Comparison of ENCODE assay signal across 27 cellular contexts in the genomic region with DNA sequence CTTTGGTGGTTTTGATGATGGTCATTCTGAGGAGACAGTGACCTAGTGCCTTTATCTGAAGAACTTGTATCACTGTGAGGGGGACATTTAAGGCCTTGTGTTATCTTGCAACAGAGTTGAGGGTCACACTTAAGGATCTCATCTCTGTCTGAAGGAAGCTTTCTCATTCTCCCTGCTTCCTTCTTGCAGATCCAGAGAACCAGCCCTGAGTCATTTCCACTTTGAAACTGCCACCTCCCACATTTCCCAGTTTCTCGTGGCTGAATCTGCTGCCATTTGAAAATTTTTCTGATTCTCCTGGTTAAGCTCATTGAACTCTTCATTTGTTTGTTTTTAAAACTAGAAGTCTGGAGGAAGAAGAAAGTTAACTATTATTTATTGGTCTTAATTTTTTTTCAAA.
A peak's percentile ranks its signal among the peaks of the same experiment; 100 is the strongest.
DNase-seq lines count a peak whose midpoint lies in the region; ATAC-seq and TF ChIP-seq lines count a peak whose summit lies in the region.
"Had no signal": no experiment of that assay in that cellular context is flagged by ENCODE, and none has a peak within 500 bp of the region (broad histone marks: within the 10 kb centered on the region; RNA-seq: fewer than 3 reads in every experiment).

No MANE protein-coding gene starts in this region.

- H4K20me1 ChIP-seq in GM23248 (ENCODE audit: insufficient read depth), result no peaks in the 10 kb centered on the region
- H4K20me1 ChIP-seq: BLaER1 had no signal

- in situ Hi-C loops in GM23248 (cut with MboI), result no loop called here

- H3K36me3 ChIP-seq in GM23248 (ENCODE audit: low read depth) (no peaks in the 10 kb centered on the region), thoracic aorta (no peaks in the 10 kb centered on the region)
- H3K36me3 ChIP-seq: BLaER1, left lung, transverse colon had no signal

- peak overlapping the region; percentile 80 for H3K27ac ChIP-seq in GM23248
- peak overlapping the region; percentile 49 to 85 for H3K27ac ChIP-seq in thoracic aorta
- H3K27ac ChIP-seq: BLaER1, dorsolateral prefrontal cortex, epithelial cell of prostate, KMS-11, left lung, PC-9, transverse colon had no signal

- H2AFZ ChIP-seq in GM23248, result 0 out of 2 replicates have a peak overlapping the region, but pooled peaks have one; percentile 3
- H2AFZ ChIP-seq: PC-9 had no signal

- H3K9ac ChIP-seq in GM23248, result peak overlapping the region; percentile 37; the same call in 1 of the 2 replicates
- H3K9ac ChIP-seq: BLaER1, KMS-11 had no signal

- H3K9me3 ChIP-seq in GM23248 (ENCODE audit: low read depth), result no peaks in the 10 kb centered on the region
- no peaks in the 10 kb centered on the region for H3K9me3 ChIP-seq in thoracic aorta
- H3K9me3 ChIP-seq: BLaER1, left lung, transverse colon had no signal

- 0 to 3% methylated on average over 1 of the region's 1 CpG for WGBS in GM23248 (ENCODE audit: low coverage in 1 of 2, low lambda C conversion rate in 2 of 2, missing lambda C conversion rate in 2 of 2), 2 experiments

- no peak for ATAC-seq in thoracic aorta (ENCODE audit: insufficient number of reproducible peaks, low FRiP score, low read depth)
- no peak for ATAC-seq in HG03175 (IDR thresholded peaks at IDR 0.05; ENCODE audit: unreplicated experiment)
- ATAC-seq in GM21423 (IDR thresholded peaks at IDR 0.05; ENCODE audit: unreplicated experiment), result no peak
- ATAC-seq: activated naive CD8-positive, alpha-beta T cell treated with anti-CD3 and anti-CD28 coated beads, Interleukin-2, amount 50 U/mL, for 24 hours; left lung; stimulated activated naive CD8-positive, alpha-beta T cell treated with anti-CD3 and anti-CD28 coated beads, Interleukin-15, Interleukin-2, amounts not matched to agents 100 U/mL and 50 U/mL, for 24 hours; WTC11 had no signal

- H3K79me2 ChIP-seq in GM23248 (ENCODE audit: insufficient read depth), result no peaks in the 10 kb centered on the region

- H3K4me1 ChIP-seq in GM23248 (ENCODE audit: insufficient read depth) (peaks cover 50% of the 10 kb centered on the region), thoracic aorta (ENCODE audit: control insufficient read depth in 1 of 2, low read depth in 2 of 2) (peaks cover 36 to 65% of the 10 kb centered on the region in 2 donors)
- H3K4me1 ChIP-seq: BLaER1, left lung, transverse colon had no signal

- H3K4me3 ChIP-seq in GM23248 (peak overlapping the region; percentile 47), fibroblast of the aortic adventitia (ENCODE audit: low read depth, low read length) (no peak overlapping the region), thoracic aorta (no peak overlapping the region)
- H3K4me3 ChIP-seq: BLaER1, dorsolateral prefrontal cortex, left lung, PC-9, transverse colon had no signal

- no peaks in the 10 kb centered on the region for H3K9me2 ChIP-seq in GM23248 (ENCODE audit: insufficient read depth)

- peak overlapping the region; percentile 80 for H3K4me2 ChIP-seq in GM23248 (ENCODE audit: unreplicated experiment)
- H3K4me2 ChIP-seq: BLaER1, KMS-11, PC-9 had no signal

- no peaks in the 10 kb centered on the region for H3K27me3 ChIP-seq in GM23248 (replicated peaks; ENCODE audit: insufficient read depth)
- no peaks in the 10 kb centered on the region for H3K27me3 ChIP-seq in thoracic aorta (replicated peaks; ENCODE audit: insufficient read depth)
- H3K27me3 ChIP-seq: BLaER1, dorsolateral prefrontal cortex, left lung, transverse colon had no signal

- DNase-seq in GM23248 (peak; percentile 82), amniotic epithelial cell (ENCODE audit: low read depth) (peak; percentile 29), fibroblast of the aortic adventitia (ENCODE audit: low read depth) (peak; percentile 53), thoracic aorta (ENCODE audit: low spot score) (no peak), SKM-1 treated with dmso at 0.1 percent for 144 hours (lab: John Stamatoyannopoulos, UW; ENCODE audit: unreplicated experiment) (no peak)
- DNase-seq: activated CD4-positive, alpha-beta T cell treated with anti-CD3 and anti-CD28 coated beads, Interleukin-2, amount 50 U/mL, for 48 hours; activated effector memory CD4-positive, alpha-beta T cell treated with anti-CD3 and anti-CD28 coated beads, Interleukin-2, amount 50 U/mL, for 16 hours; activated naive CD8-positive, alpha-beta T cell treated with anti-CD3 and anti-CD28 coated beads, Interleukin-2, amount 50 U/mL, for 24 hours; caudate nucleus; dorsolateral prefrontal cortex; glutamatergic neuron; GOT3; left lung; NCI-H1092 treated with DMSO at 0.1 percent for 48 hours; NCI-H2029; NCI-H446; PC-9; small intestine; stimulated activated CD4-positive, alpha-beta T cell treated with anti-CD3 and anti-CD28 coated beads, Interleukin-2, amount 100 ng/mL, for 48 hours; stimulated activated naive CD8-positive, alpha-beta T cell treated with anti-CD3 and anti-CD28 coated beads, Interleukin-15, Interleukin-2, amounts not matched to agents 100 U/mL and 50 U/mL, for 24 hours; transverse colon had no signal

- H3F3A ChIP-seq in GM23248 (ENCODE audit: insufficient read depth), result peaks cover 37% of the 10 kb centered on the region

- TF ChIP-seq CTCF in fibroblast of the aortic adventitia (IDR thresholded peaks at IDR 0.05; ENCODE audit: insufficient read depth, low read length) (no peak), thoracic aorta (IDR thresholded peaks at IDR 0.05) (no peak)

Comparison
In these comparisons a context has a peak if more than half of its experiments do, and no peak if none do; other contexts are left out.
1. DNase-seq: peak in GM23248 (single experiment), amniotic epithelial cell (single experiment) and fibroblast of the aortic adventitia (single experiment); none in thoracic aorta (single experiment) and SKM-1 treated with dmso at 0.1 percent for 144 hours (single experiment).